1 cellular context compared by ENCODE assay signal in genomic region chr2:3667151-3667631, GRCh38.
TF ChIP-seq lines count a peak whose summit lies in the region.

No MANE protein-coding gene starts in this region.

TF ChIP-seq in K562, 482 proteins besides CTCF, POLR2A, EP300 and RAD21 (continued from another document):
- no peak for TF ChIP-seq MLLT1 (IDR thresholded peaks at IDR 0.05)
- no peak for TF ChIP-seq ZNF780A (CRISPR knock-in tag; IDR thresholded peaks at IDR 0.05)
- TF ChIP-seq ZNF75A (CRISPR knock-in tag; IDR thresholded peaks at IDR 0.05) = no peak
- TF ChIP-seq SMAD3 (CRISPR knock-in tag; conservative IDR thresholded peaks at IDR 0.05) = no peak
- no peak for TF ChIP-seq ATF1 (CRISPR knock-in tag; IDR thresholded peaks at IDR 0.05)
- TF ChIP-seq ATF1 (tag; IDR thresholded peaks at IDR 0.05) = no peak
- TF ChIP-seq XRCC4 (IDR thresholded peaks at IDR 0.05; ENCODE audit: extremely low read depth, insufficient read depth, insufficient read length) = no peak
- TF ChIP-seq NCOA6 (IDR thresholded peaks at IDR 0.05) = no peak
- TF ChIP-seq THAP7 (CRISPR knock-in tag; IDR thresholded peaks at IDR 0.05) = no peak
- no peak for TF ChIP-seq ZNF146 (CRISPR knock-in tag; IDR thresholded peaks at IDR 0.05; ENCODE audit: unreplicated experiment)
- TF ChIP-seq CEBPB (tag; IDR thresholded peaks at IDR 0.05) = no peak
